In the genomic region with DNA sequence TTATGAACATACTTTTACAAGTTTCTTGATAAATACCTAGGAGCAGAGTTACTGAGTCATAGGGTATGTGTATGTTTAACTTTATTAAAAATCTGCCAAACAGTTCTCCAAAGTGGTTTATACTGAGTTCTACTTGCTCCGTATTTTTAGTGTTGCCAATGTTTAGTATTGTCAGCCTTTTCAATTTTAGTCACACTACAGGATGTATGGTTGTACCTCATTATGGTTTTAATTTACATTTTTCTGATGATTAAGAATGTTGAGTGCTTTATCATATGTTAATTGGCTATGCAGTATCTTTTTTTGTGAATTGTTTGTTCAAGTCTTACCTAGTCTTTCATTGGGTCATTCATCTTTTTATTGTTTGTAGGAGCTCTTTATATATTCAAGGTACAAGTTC, we compare ENCODE assay signal across 20 cellular contexts. TPM values are rescaled to one million over a fixed set of nuclear protein-coding genes. Genes with fewer than 3 reads are reported as not detected.
DNase-seq lines count a peak whose midpoint lies in the region; ATAC-seq, FAIRE-seq and TF ChIP-seq lines count a peak whose summit lies in the region.
"Had no signal": no experiment of that assay in that cellular context is flagged by ENCODE, and none has a peak within 500 bp of the region (broad histone marks: within the 10 kb centered on the region; RNA-seq: fewer than 3 reads in every experiment).

No MANE protein-coding gene starts in this region.

- POLR2A ChIA-PET in activated CD4-positive, alpha-beta T cell treated with anti-CD3 and anti-CD28 coated beads for 36 hours (lab: Charles Lee) = no interaction called here
- POLR2A ChIA-PET in GM12878 (lab: Charles Lee) = interaction anchor here (1.3 kb wide), 1 partner anchor 10 kb away, joined by 3 read pairs; no protein-coding TSS in a partner anchor
- POLR2A ChIA-PET in OCI-LY7 (lab: Charles Lee) = interaction anchor here (0.7 to 2.0 kb wide), 3 partner anchors 11 to 1344 kb away, joined by 3 to 8 read pairs (median 3); no protein-coding TSS in a partner anchor

- peak overlapping the region; percentile 23 for H3K4me3 Mint-ChIP-seq in activated CD4-positive, alpha-beta T cell treated with anti-CD3 and anti-CD28 coated beads for 36 hours
- H3K4me3 Mint-ChIP-seq in stimulated activated naive CD8-positive, alpha-beta T cell treated with anti-CD3 and anti-CD28 coated beads, Interleukin-15, Interleukin-2, amounts not matched to agents 100 ng/mL and 50 ng/mL, for 24 hours = peak overlapping the region; percentile 28
- peak overlapping the region; percentile 59 for H3K4me3 Mint-ChIP-seq in type B pancreatic cell

- no peak for DNase-seq in activated CD4-positive, alpha-beta T cell treated with anti-CD3 and anti-CD28 coated beads for 36 hours
- no peak for DNase-seq in activated CD4-positive, alpha-beta T cell treated with anti-CD3 and anti-CD28 coated beads for 1 hour
- no peak for DNase-seq in stimulated activated naive CD8-positive, alpha-beta T cell treated with anti-CD3 and anti-CD28 coated beads, Interleukin-15, Interleukin-2, amounts not matched to agents 100 U/mL and 50 U/mL, for 24 hours
- no peak for DNase-seq in GM12878 (ENCODE audit: low read depth, low spot score)
- no peak for DNase-seq in type B pancreatic cell (ENCODE audit: extremely low spot score, unreplicated experiment)
- no peak for DNase-seq in NCI-H82 treated with DMSO at 0.1 percent for 48 hours (lab: John Stamatoyannopoulos, UW; ENCODE audit: unreplicated experiment)
- no peak for DNase-seq in OCI-LY7 (ENCODE audit: low spot score)
- DNase-seq: activated CD4-positive, alpha-beta T cell treated with anti-CD3 and anti-CD28 coated beads for 48 hours; colonic mucosa; left colon; mesendoderm; NCI-H1092; NCI-H1930; ovary; Right ventricle myocardium superior; upper lobe of right lung had no signal

- H3K27me3 Mint-ChIP-seq in activated CD4-positive, alpha-beta T cell treated with anti-CD3 and anti-CD28 coated beads for 36 hours = no peaks in the 10 kb centered on the region
- H3K27me3 Mint-ChIP-seq in stimulated activated naive CD8-positive, alpha-beta T cell treated with anti-CD3 and anti-CD28 coated beads, Interleukin-15, Interleukin-2, amounts not matched to agents 100 ng/mL and 50 ng/mL, for 24 hours = no peaks in the 10 kb centered on the region
- no peaks in the 10 kb centered on the region for H3K27me3 Mint-ChIP-seq in type B pancreatic cell

- no peak overlapping the region for H3K9ac ChIP-seq in GM12878 (ENCODE audit: control insufficient read depth, insufficient read depth, low read length)
- H3K9ac ChIP-seq: KMS-11 had no signal

- H3K27ac Mint-ChIP-seq in activated CD4-positive, alpha-beta T cell treated with anti-CD3 and anti-CD28 coated beads for 36 hours = peak overlapping the region; percentile 32
- peak overlapping the region; percentile 5 for H3K27ac Mint-ChIP-seq in stimulated activated naive CD8-positive, alpha-beta T cell treated with anti-CD3 and anti-CD28 coated beads, Interleukin-15, Interleukin-2, amounts not matched to agents 100 ng/mL and 50 ng/mL, for 24 hours
- H3K27ac Mint-ChIP-seq in type B pancreatic cell = no peak overlapping the region

- no peak for TF ChIP-seq POLR2A in GM12878 (IDR thresholded peaks at IDR 0.05; ENCODE audit: low read depth, low read length)

- H3K27ac ChIP-seq in GM12878 (ENCODE audit: control insufficient read depth, insufficient read depth) (no peak overlapping the region), OCI-LY7 (ENCODE audit: low read depth, low read length, poor library complexity, severe bottlenecking) (no peak overlapping the region)
- H3K27ac ChIP-seq: colonic mucosa, KMS-11, ovary, right atrium auricular region, upper lobe of right lung had no signal

- RAD21 ChIA-PET in GM12878 (lab: Charles Lee; ENCODE audit: unreplicated experiment) = interaction anchor here (1.4 kb wide), 1 partner anchor 11 kb away, joined by 3 read pairs; no protein-coding TSS in a partner anchor

- H3K4me1 ChIP-seq in GM12878 (ENCODE audit: control insufficient read depth, insufficient read depth, low read length) (peaks cover 13% of the 10 kb centered on the region), OCI-LY7 (ENCODE audit: insufficient read depth, low read length, poor library complexity, severe bottlenecking) (peaks cover 49% of the 10 kb centered on the region)
- H3K4me1 ChIP-seq: colonic mucosa had no signal

- TF ChIP-seq CTCF in GM12878 (IDR thresholded peaks at IDR 0.05 in 2 of 3, conservative IDR thresholded peaks at IDR 0.05 in 1 of 3; ENCODE audit: control insufficient read depth in 2 of 3, extremely low read depth in 1 of 3, insufficient read depth in 1 of 3, low read depth in 3 of 3, low read length in 3 of 3) (no peak), type B pancreatic cell (conservative IDR thresholded peaks at IDR 0.05) (no peak), OCI-LY7 (conservative IDR thresholded peaks at IDR 0.05; ENCODE audit: low read length) (no peak)

- CTCF ChIA-PET in activated CD4-positive, alpha-beta T cell treated with anti-CD3 and anti-CD28 coated beads for 36 hours (lab: Charles Lee) = no interaction called here
- CTCF ChIA-PET in GM12878 (lab: Yijun Ruan, JAX) (interaction anchor here (0.8 to 1.2 kb wide), 2 partner anchors 55 to 67 kb away, joined by 4 to 6 read pairs; no protein-coding TSS in a partner anchor), OCI-LY7 (lab: Charles Lee; ENCODE audit: unreplicated experiment) (no interaction called here)

- H3K36me3 Mint-ChIP-seq in activated CD4-positive, alpha-beta T cell treated with anti-CD3 and anti-CD28 coated beads for 36 hours (ENCODE audit: low read depth) = peaks cover 5% of the 10 kb centered on the region
- H3K36me3 Mint-ChIP-seq in stimulated activated naive CD8-positive, alpha-beta T cell treated with anti-CD3 and anti-CD28 coated beads, Interleukin-15, Interleukin-2, amounts not matched to agents 100 ng/mL and 50 ng/mL, for 24 hours (ENCODE audit: low read depth) = no peaks in the 10 kb centered on the region
- H3K36me3 Mint-ChIP-seq in type B pancreatic cell = peaks cover 11% of the 10 kb centered on the region

- no peaks in the 10 kb centered on the region for H3K9me3 Mint-ChIP-seq in activated CD4-positive, alpha-beta T cell treated with anti-CD3 and anti-CD28 coated beads for 36 hours (ENCODE audit: low read depth)
- H3K9me3 Mint-ChIP-seq in stimulated activated naive CD8-positive, alpha-beta T cell treated with anti-CD3 and anti-CD28 coated beads, Interleukin-15, Interleukin-2, amounts not matched to agents 100 ng/mL and 50 ng/mL, for 24 hours = no peaks in the 10 kb centered on the region
- no peaks in the 10 kb centered on the region for H3K9me3 Mint-ChIP-seq in type B pancreatic cell

- peaks cover 76% of the 10 kb centered on the region for H3K4me1 Mint-ChIP-seq in activated CD4-positive, alpha-beta T cell treated with anti-CD3 and anti-CD28 coated beads for 36 hours
- peaks cover 80% of the 10 kb centered on the region for H3K4me1 Mint-ChIP-seq in stimulated activated naive CD8-positive, alpha-beta T cell treated with anti-CD3 and anti-CD28 coated beads, Interleukin-15, Interleukin-2, amounts not matched to agents 100 ng/mL and 50 ng/mL, for 24 hours (ENCODE audit: low read depth)
- peaks cover 43% of the 10 kb centered on the region for H3K4me1 Mint-ChIP-seq in type B pancreatic cell (ENCODE audit: unreplicated experiment)

- H3K79me2 ChIP-seq in GM12878 (ENCODE audit: control insufficient read depth, insufficient read depth, low read length) (peaks cover 91% of the 10 kb centered on the region), OCI-LY7 (ENCODE audit: insufficient read depth, low read depth, low read length) (peaks cover 81% of the 10 kb centered on the region)

- in situ Hi-C loops in GM12878 (cut with MboI) = no loop called here

- 56% methylated on average over 1 of the region's 1 CpG for whole genome bisulfite sequencing in GM12878 (ENCODE audit: insufficient coverage, insufficient replicate concordance, low lambda C conversion rate, missing lambda C conversion rate)

- FAIRE-seq in GM12878 (lab: Jason Lieb, UNC) = no peak
- FAIRE-seq: TTC549 had no signal

- BruUV-seq in GM12878 (replicated peaks; lab: Mats Ljungman, UMichigan) (no TSS peak), OCI-LY7 (replicated peaks; lab: Mats Ljungman, UMichigan) (no TSS peak)

- TF ChIP-seq EP300 in GM12878 (IDR thresholded peaks at IDR 0.05; ENCODE audit: borderline replicate concordance in 1 of 2, control insufficient read depth in 1 of 2, low read depth in 2 of 2, low read length in 2 of 2) = no peak

- H3K36me3 ChIP-seq in GM12878 (ENCODE audit: control insufficient read depth in 2 of 2, insufficient read depth in 2 of 2, low read length in 1 of 2) = no peaks in the 10 kb centered on the region
- no peaks in the 10 kb centered on the region for H3K36me3 ChIP-seq in OCI-LY7 (ENCODE audit: insufficient read depth, low read length)
- H3K36me3 ChIP-seq: colonic mucosa, ovary, right atrium auricular region, upper lobe of right lung had no signal

- intact Hi-C loops in activated CD4-positive, alpha-beta T cell treated with anti-CD3 and anti-CD28 coated beads for 36 hours (cut with DNase I, micrococcal nuclease) = loop anchor here (2.0 to 10.0 kb wide), 3 partner anchors 97 to 1149 kb away; partner anchors contain the start of genes LYSMD2 (in 1 of the 2), SPPL2A (in 1 of the 2) and TRPM7 (in 1 of the 2)
- intact Hi-C loops in GM12878 (cut with micrococcal nuclease; ENCODE audit: unreplicated experiment) = no loop called here
- intact Hi-C loops in OCI-LY7 (cut with micrococcal nuclease; ENCODE audit: unreplicated experiment) = loop anchor here (5.0 kb wide), 1 partner anchor 184 kb away; the partner anchor contains the start of gene MAPK6

- SMC1A ChIA-PET in GM12878 (lab: Charles Lee; ENCODE audit: uncharacterized antibody, unreplicated experiment) = interaction anchor here (0.9 to 2.0 kb wide), 4 partner anchors 8 to 14 kb away, joined by 3 to 5 read pairs (median 4); no protein-coding TSS in a partner anchor

- H4K20me1 ChIP-seq in GM12878 (ENCODE audit: control insufficient read depth, insufficient read depth) (no peaks in the 10 kb centered on the region), OCI-LY7 (ENCODE audit: insufficient read depth, low read length) (peaks cover 29% of the 10 kb centered on the region; the same call in 1 of the 2 replicates)

- no peak for TF ChIP-seq RAD21 in GM12878 (IDR thresholded peaks at IDR 0.05; ENCODE audit: insufficient read depth, low read depth, low read length)

- H3K9me3 ChIP-seq in GM12878 (replicated peaks; ENCODE audit: control insufficient read depth, insufficient read depth, low read length) = no peaks in the 10 kb centered on the region
- no peaks in the 10 kb centered on the region for H3K9me3 ChIP-seq in OCI-LY7 (ENCODE audit: low read length)
- H3K9me3 ChIP-seq: colonic mucosa, ovary, right atrium auricular region, upper lobe of right lung had no signal

- H3K4me3 ChIP-seq in GM12878 (peak overlapping the region; percentile 44; the same call in 1 of the 2 replicates), OCI-LY7 (ENCODE audit: low read depth, low read length, poor library complexity, severe bottlenecking) (no peak overlapping the region)
- H3K4me3 ChIP-seq: colonic mucosa, ovary, right atrium auricular region, upper lobe of right lung had no signal

- no peak overlapping the region for H2AFZ ChIP-seq in GM12878 (ENCODE audit: control insufficient read depth, low read depth, low read length)
- no peak overlapping the region for H2AFZ ChIP-seq in OCI-LY7 (ENCODE audit: low read length)

- ATAC-seq in activated CD4-positive, alpha-beta T cell treated with anti-CD3 and anti-CD28 coated beads for 36 hours = peak; percentile 47
- no peak for ATAC-seq in stimulated activated naive CD8-positive, alpha-beta T cell treated with anti-CD3 and anti-CD28 coated beads, Interleukin-15, Interleukin-2, amounts not matched to agents 100 U/mL and 50 U/mL, for 24 hours
- ATAC-seq in GM12878 = no peak
- ATAC-seq: left colon, upper lobe of right lung had no signal

- H3K27me3 ChIP-seq in GM12878 (replicated peaks in 1 of 2; ENCODE audit: control insufficient read depth in 2 of 2, insufficient read depth in 2 of 2, low read length in 1 of 2) = no peaks in the 10 kb centered on the region
- H3K27me3 ChIP-seq: colonic mucosa, ovary, right atrium auricular region, upper lobe of right lung had no signal

- H3K9me2 ChIP-seq in OCI-LY7 (ENCODE audit: insufficient read depth, low read length) = no peaks in the 10 kb centered on the region

- H3K4me2 ChIP-seq in GM12878 (ENCODE audit: control insufficient read depth, insufficient read depth) = peak overlapping the region; percentile 56; the same call in 1 of the 2 replicates
- H3K4me2 ChIP-seq in OCI-LY7 (ENCODE audit: low read length) = no peak overlapping the region
- H3K4me2 ChIP-seq: KMS-11 had no signal

RNA-seq across cellular contexts. Expression of gene TMOD3, which starts 4.3 kb away (rescaled TPM):
- 10 to 100 TPM; 52.4 to 55.7 TPM for total RNA-seq in activated CD4-positive, alpha-beta T cell treated with anti-CD3 and anti-CD28 coated beads for 36 hours
- 39.9 and 41.0 TPM in 2 replicates for total RNA-seq in GM12878 (2013; cell fraction: nucleolus; rRNA removed)
- total RNA-seq in GM12878 (2014; rRNA removed) (21.6 and 27.1 TPM in 2 replicates), GM12878 (2014; rRNA removed; fragmentation: Illumina TruSeq; extraction: Trizol) (32.8 and 34.6 TPM in 2 replicates), GM12878 (2021) (32.2 and 32.6 TPM in 2 replicates), type B pancreatic cell (ENCODE audit: low replicate concordance) (49.0 and 83.2 TPM in 2 replicates), OCI-LY7 (2022) (30.5 and 31.5 TPM in 2 replicates)
- 7.2 TPM for polyA plus RNA-seq in GM12878 (2011; ENCODE audit: low read depth)
- polyA plus RNA-seq in GM12878 (2011; rRNA removed) (19.4 and 34.8 TPM in 2 replicates), GM12878 (2014; fragmentation: Illumina TruSeq; extraction: Trizol) (23.4 and 24.6 TPM in 2 replicates), GM12878 (2014; fragmentation: Nextera tagmentation; extraction: Ambion mirVana) (1 to 10 TPM; 5.2 to 7.5 TPM), GM12878 (2014; rRNA removed) (16.7 and 20.1 TPM in 2 replicates), GM12878 (2016; fragmentation: Nextera tagmentation; extraction: Ambion mirVana) (10 to 100 TPM; 35.7 to 39.4 TPM)
- 6.3 and 7.8 TPM in 2 replicates for polyA plus RNA-seq in GM12878 (2011; cell fraction: cytosol; rRNA removed)
- 11.2 and 11.4 TPM in 2 replicates for polyA plus RNA-seq in GM12878 (2011; cell fraction: nucleus; rRNA removed)
- polyA plus RNA-seq in GM12878 (2012) = 10.8 and 13.7 TPM in 2 replicates
- 11.6 and 17.8 TPM in 2 replicates for polyA minus RNA-seq in GM12878 (2011; rRNA and poly(A)+ RNA removed)
- 7.9 and 10.6 TPM in 2 replicates for polyA minus RNA-seq in GM12878 (2011; cell fraction: cytosol; rRNA and poly(A)+ RNA removed)
- polyA minus RNA-seq in GM12878 (2011; cell fraction: nucleus; rRNA and poly(A)+ RNA removed) = 8.3 and 20.8 TPM in 2 replicates
- total RNA-seq in OCI-LY7 (2014; rRNA removed; shearing (Covaris generic)) = 17.4 and 31.5 TPM in 2 replicates
